ENCODE assay signal across 33 cellular contexts in the genomic region with DNA sequence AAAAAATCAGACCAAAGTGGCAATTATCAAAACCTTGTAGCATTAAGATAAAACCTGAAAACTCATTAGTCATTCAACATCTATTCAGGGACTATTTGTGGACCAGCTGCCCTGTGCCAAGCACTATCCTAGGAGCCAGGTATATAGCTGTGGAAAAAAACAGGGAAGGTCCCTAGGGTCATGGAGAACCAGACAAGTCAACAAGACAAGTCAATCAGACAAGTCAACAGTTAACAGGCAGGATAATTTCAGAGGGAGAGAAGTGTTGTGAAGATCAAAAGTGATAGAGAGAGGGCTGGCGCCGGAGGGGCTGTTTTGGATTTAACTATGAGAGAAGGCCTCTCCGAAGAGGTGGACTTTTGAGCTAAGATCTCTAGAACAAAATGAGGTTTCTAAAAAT. TPM values are rescaled to one million over a fixed set of nuclear protein-coding genes. Genes with fewer than 3 reads are reported as not detected.
"Had no signal": no experiment of that assay in that cellular context is flagged by ENCODE, and none has a peak within 500 bp of the region (broad histone marks: within the 10 kb centered on the region; RNA-seq: fewer than 3 reads in every experiment).

No MANE protein-coding gene starts in this region.

- DNase-seq: activated CD4-positive, alpha-beta T cell treated with anti-CD3 and anti-CD28 coated beads for 36 hours; activated CD8-positive, alpha-beta memory T cell treated with anti-CD3 and anti-CD28 coated beads, Interleukin-2, amount 50 U/mL, for 4 hours; activated CD8-positive, alpha-beta T cell treated with anti-CD3 and anti-CD28 coated beads for 36 hours; activated gamma-delta T cell treated with Interleukin-2 at 50 U/mL for 16 hours; activated naive CD4-positive, alpha-beta T cell treated with anti-CD3 and anti-CD28 coated beads, Interleukin-2, amount 10 ng/mL, durations not matched to agents 7 days and 5 days; activated naive CD8-positive, alpha-beta T cell treated with anti-CD3 and anti-CD28 coated beads for 36 hours; activated T-cell treated with anti-CD3 and anti-CD28 coated beads, Interleukin-2, amount 50 U/mL, for 72 hours; anterior cingulate cortex; body of pancreas; Karpas-422; MM.1S; NCI-H1105; NCI-H1436; NCI-H1694 treated with DMSO at 0.1 percent for 48 hours; NCI-H2081; NCI-H2171; NCI-H226; NCI-H526; NCI-H82; NK-92 treated with Interleukin-12 subunit alpha and Interleukin-12 subunit beta, amount 100 ng/mL, for 24 hours; OCI-M1; RPMI8226; SJCRH30; SK-N-SH; T-helper 1 cell had no signal

- H3K4me1 ChIP-seq: body of pancreas had no signal

- H3K27me3 ChIP-seq: body of pancreas, SJCRH30 had no signal

- H3K9ac ChIP-seq: SK-N-SH had no signal

- H3K27ac ChIP-seq: body of pancreas, SJCRH30, VCaP had no signal

- H3K4me3 ChIP-seq: body of pancreas, K562, SJCRH30 had no signal

- ATAC-seq: activated CD4-positive, alpha-beta T cell treated with anti-CD3 and anti-CD28 coated beads for 36 hours; activated CD8-positive, alpha-beta T cell treated with anti-CD3 and anti-CD28 coated beads for 36 hours; activated T-cell treated with anti-CD3 and anti-CD28 coated beads, Interleukin-2, amount 50 U/mL, for 72 hours; body of pancreas; K562; Panc1; Right ventricle myocardium inferior had no signal

- H3K4me2 ChIP-seq: SK-N-SH had no signal

- H3K9me3 ChIP-seq: body of pancreas, SJCRH30, SK-N-SH had no signal

- FAIRE-seq: bronchial epithelial cell, K562 had no signal

- H3K36me3 ChIP-seq: SJCRH30 had no signal

RNA-seq across cellular contexts. Expression of a gene that starts 3.3 kb away (rescaled TPM):
- total RNA-seq: activated CD4-positive, alpha-beta T cell treated with anti-CD3 and anti-CD28 coated beads for 36 hours; activated CD8-positive, alpha-beta T cell treated with anti-CD3 and anti-CD28 coated beads for 36 hours; activated naive CD8-positive, alpha-beta T cell treated with anti-CD3 and anti-CD28 coated beads for 36 hours; activated T-cell treated with anti-CD3 and anti-CD28 coated beads, Interleukin-2, amount 50 U/mL, for 72 hours; body of pancreas; bronchial epithelial cell; K562; NCI-H460; Right ventricle myocardium inferior; SJCRH30; T-helper 2 cell treated with Interferon-gamma antibody and Interleukin-4, amounts not matched to agents 100 ng/mL and 5 ng/mL, for 36 hours had no signal
- polyA plus RNA-seq: SK-N-SH had no signal

RNA-seq across cellular contexts. Expression of a gene that starts 32.6 kb away (rescaled TPM):
- total RNA-seq: activated CD4-positive, alpha-beta T cell treated with anti-CD3 and anti-CD28 coated beads for 36 hours; activated CD8-positive, alpha-beta T cell treated with anti-CD3 and anti-CD28 coated beads for 36 hours; activated naive CD8-positive, alpha-beta T cell treated with anti-CD3 and anti-CD28 coated beads for 36 hours; activated T-cell treated with anti-CD3 and anti-CD28 coated beads, Interleukin-2, amount 50 U/mL, for 72 hours; activated T-helper 2 cell treated with anti-CD3 and anti-CD28 coated beads, Interferon-gamma antibody, Interleukin-2, Interleukin-4, amounts not matched to agents 10 μg/mL and 5 μg/mL and 100 μg/mL, durations not matched to agents 14 hours and 24 hours and 36 hours; bronchial epithelial cell; T-helper 2 cell treated with Interferon-gamma antibody and Interleukin-4, amounts not matched to agents 100 ng/mL and 5 ng/mL, for 36 hours had no signal

RNA-seq across cellular contexts. Expression of a gene that starts 42.3 kb away (rescaled TPM):
- total RNA-seq: activated CD4-positive, alpha-beta T cell treated with anti-CD3 and anti-CD28 coated beads for 36 hours; activated CD8-positive, alpha-beta T cell treated with anti-CD3 and anti-CD28 coated beads for 36 hours; activated naive CD8-positive, alpha-beta T cell treated with anti-CD3 and anti-CD28 coated beads for 36 hours; activated T-cell treated with anti-CD3 and anti-CD28 coated beads, Interleukin-2, amount 50 U/mL, for 72 hours; body of pancreas; bronchial epithelial cell; K562; NCI-H460 had no signal
- polyA plus RNA-seq: K562 had no signal
